ENCODE assay signal across 1 cellular context in the genomic region with DNA sequence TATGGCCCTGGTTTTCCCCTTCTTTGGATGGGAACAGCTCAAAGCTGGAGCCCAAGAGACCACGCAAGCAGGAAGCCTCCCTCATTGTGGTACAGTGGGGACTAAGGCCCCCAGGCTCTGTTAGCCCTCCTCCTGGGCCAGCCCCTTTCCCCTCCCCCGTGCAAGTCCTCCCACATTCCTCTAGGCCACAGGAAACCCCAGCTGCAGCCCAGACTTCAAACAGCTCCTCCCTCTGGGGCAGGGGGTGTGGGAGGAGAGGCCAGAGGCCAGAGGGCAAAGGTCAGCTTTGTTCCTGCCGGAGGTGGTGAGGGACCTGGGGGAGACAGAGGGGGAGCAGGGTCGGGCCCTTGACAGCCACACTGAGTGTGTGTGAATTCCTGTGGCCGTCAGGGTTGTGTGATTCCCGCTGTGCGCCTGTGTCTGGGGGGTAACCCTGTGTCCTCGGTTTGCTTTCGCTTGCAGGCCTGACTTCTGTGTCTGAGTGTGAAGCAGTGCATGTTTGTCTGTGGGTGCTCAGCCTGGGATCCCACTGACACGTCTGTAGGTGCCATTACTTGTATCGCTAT.
TF ChIP-seq lines count a peak whose summit lies in the region.

No MANE protein-coding gene starts in this region.

TF ChIP-seq in K562, 482 proteins besides CTCF, POLR2A, EP300 and RAD21 (continued from another document):
- TF ChIP-seq, protein P1, sequence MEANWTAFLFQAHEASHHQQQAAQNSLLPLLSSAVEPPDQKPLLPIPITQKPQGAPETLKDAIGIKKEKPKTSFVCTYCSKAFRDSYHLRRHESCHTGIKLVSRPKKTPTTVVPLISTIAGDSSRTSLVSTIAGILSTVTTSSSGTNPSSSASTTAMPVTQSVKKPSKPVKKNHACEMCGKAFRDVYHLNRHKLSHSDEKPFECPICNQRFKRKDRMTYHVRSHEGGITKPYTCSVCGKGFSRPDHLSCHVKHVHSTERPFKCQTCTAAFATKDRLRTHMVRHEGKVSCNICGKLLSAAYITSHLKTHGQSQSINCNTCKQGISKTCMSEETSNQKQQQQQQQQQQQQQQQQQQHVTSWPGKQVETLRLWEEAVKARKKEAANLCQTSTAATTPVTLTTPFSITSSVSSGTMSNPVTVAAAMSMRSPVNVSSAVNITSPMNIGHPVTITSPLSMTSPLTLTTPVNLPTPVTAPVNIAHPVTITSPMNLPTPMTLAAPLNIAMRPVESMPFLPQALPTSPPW (CRISPR knock-in tag; IDR thresholded peaks at IDR 0.05): peak; percentile 71
- no peak for TF ChIP-seq HDAC2 (IDR thresholded peaks at IDR 0.05)
- no peak for TF ChIP-seq ZNF717 (CRISPR knock-in tag; IDR thresholded peaks at IDR 0.05)
- TF ChIP-seq, protein P2, sequence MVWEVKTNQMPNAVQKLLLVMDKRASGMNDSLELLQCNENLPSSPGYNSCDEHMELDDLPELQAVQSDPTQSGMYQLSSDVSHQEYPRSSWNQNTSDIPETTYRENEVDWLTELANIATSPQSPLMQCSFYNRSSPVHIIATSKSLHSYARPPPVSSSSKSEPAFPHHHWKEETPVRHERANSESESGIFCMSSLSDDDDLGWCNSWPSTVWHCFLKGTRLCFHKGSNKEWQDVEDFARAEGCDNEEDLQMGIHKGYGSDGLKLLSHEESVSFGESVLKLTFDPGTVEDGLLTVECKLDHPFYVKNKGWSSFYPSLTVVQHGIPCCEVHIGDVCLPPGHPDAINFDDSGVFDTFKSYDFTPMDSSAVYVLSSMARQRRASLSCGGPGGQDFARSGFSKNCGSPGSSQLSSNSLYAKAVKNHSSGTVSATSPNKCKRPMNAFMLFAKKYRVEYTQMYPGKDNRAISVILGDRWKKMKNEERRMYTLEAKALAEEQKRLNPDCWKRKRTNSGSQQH (CRISPR knock-in tag; IDR thresholded peaks at IDR 0.05): no peak
- no peak for TF ChIP-seq DMBX1 (CRISPR knock-in tag; IDR thresholded peaks at IDR 0.05; ENCODE audit: borderline replicate concordance)
- TF ChIP-seq, protein P3, sequence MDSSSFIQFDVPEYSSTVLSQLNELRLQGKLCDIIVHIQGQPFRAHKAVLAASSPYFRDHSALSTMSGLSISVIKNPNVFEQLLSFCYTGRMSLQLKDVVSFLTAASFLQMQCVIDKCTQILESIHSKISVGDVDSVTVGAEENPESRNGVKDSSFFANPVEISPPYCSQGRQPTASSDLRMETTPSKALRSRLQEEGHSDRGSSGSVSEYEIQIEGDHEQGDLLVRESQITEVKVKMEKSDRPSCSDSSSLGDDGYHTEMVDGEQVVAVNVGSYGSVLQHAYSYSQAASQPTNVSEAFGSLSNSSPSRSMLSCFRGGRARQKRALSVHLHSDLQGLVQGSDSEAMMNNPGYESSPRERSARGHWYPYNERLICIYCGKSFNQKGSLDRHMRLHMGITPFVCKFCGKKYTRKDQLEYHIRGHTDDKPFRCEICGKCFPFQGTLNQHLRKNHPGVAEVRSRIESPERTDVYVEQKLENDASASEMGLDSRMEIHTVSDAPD (CRISPR knock-in tag; IDR thresholded peaks at IDR 0.05): no peak
- no peak for TF ChIP-seq BRD9 (IDR thresholded peaks at IDR 0.05; ENCODE audit: low read depth, partially characterized antibody)
- TF ChIP-seq, protein P4, sequence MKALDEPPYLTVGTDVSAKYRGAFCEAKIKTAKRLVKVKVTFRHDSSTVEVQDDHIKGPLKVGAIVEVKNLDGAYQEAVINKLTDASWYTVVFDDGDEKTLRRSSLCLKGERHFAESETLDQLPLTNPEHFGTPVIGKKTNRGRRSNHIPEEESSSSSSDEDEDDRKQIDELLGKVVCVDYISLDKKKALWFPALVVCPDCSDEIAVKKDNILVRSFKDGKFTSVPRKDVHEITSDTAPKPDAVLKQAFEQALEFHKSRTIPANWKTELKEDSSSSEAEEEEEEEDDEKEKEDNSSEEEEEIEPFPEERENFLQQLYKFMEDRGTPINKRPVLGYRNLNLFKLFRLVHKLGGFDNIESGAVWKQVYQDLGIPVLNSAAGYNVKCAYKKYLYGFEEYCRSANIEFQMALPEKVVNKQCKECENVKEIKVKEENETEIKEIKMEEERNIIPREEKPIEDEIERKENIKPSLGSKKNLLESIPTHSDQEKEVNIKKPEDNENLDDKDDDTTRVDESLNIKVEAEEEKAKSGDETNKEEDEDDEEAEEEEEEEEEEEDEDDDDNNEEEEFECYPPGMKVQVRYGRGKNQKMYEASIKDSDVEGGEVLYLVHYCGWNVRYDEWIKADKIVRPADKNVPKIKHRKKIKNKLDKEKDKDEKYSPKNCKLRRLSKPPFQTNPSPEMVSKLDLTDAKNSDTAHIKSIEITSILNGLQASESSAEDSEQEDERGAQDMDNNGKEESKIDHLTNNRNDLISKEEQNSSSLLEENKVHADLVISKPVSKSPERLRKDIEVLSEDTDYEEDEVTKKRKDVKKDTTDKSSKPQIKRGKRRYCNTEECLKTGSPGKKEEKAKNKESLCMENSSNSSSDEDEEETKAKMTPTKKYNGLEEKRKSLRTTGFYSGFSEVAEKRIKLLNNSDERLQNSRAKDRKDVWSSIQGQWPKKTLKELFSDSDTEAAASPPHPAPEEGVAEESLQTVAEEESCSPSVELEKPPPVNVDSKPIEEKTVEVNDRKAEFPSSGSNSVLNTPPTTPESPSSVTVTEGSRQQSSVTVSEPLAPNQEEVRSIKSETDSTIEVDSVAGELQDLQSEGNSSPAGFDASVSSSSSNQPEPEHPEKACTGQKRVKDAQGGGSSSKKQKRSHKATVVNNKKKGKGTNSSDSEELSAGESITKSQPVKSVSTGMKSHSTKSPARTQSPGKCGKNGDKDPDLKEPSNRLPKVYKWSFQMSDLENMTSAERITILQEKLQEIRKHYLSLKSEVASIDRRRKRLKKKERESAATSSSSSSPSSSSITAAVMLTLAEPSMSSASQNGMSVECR (CRISPR knock-in tag; IDR thresholded peaks at IDR 0.05): no peak
- TF ChIP-seq, protein P5, sequence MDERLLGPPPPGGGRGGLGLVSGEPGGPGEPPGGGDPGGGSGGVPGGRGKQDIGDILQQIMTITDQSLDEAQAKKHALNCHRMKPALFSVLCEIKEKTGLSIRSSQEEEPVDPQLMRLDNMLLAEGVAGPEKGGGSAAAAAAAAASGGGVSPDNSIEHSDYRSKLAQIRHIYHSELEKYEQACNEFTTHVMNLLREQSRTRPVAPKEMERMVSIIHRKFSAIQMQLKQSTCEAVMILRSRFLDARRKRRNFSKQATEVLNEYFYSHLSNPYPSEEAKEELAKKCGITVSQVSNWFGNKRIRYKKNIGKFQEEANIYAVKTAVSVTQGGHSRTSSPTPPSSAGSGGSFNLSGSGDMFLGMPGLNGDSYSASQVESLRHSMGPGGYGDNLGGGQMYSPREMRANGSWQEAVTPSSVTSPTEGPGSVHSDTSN (CRISPR knock-in tag; IDR thresholded peaks at IDR 0.05; ENCODE audit: low read depth): no peak
- TF ChIP-seq, protein P5 (tag; conservative IDR thresholded peaks at IDR 0.05; ENCODE audit: low read depth): no peak
- no peak for TF ChIP-seq ZSCAN29 (IDR thresholded peaks at IDR 0.05)
- TF ChIP-seq RBM17 (IDR thresholded peaks at IDR 0.05; ENCODE audit: borderline replicate concordance, low read depth, low read length): no peak
- TF ChIP-seq ZNF134 (CRISPR knock-in tag; conservative IDR thresholded peaks at IDR 0.05): no peak
- TF ChIP-seq, protein P6, sequence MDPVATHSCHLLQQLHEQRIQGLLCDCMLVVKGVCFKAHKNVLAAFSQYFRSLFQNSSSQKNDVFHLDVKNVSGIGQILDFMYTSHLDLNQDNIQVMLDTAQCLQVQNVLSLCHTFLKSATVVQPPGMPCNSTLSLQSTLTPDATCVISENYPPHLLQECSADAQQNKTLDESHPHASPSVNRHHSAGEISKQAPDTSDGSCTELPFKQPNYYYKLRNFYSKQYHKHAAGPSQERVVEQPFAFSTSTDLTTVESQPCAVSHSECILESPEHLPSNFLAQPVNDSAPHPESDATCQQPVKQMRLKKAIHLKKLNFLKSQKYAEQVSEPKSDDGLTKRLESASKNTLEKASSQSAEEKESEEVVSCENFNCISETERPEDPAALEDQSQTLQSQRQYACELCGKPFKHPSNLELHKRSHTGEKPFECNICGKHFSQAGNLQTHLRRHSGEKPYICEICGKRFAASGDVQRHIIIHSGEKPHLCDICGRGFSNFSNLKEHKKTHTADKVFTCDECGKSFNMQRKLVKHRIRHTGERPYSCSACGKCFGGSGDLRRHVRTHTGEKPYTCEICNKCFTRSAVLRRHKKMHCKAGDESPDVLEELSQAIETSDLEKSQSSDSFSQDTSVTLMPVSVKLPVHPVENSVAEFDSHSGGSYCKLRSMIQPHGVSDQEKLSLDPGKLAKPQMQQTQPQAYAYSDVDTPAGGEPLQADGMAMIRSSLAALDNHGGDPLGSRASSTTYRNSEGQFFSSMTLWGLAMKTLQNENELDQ (CRISPR knock-in tag; IDR thresholded peaks at IDR 0.05; ENCODE audit: borderline replicate concordance): no peak
- TF ChIP-seq, protein P7, sequence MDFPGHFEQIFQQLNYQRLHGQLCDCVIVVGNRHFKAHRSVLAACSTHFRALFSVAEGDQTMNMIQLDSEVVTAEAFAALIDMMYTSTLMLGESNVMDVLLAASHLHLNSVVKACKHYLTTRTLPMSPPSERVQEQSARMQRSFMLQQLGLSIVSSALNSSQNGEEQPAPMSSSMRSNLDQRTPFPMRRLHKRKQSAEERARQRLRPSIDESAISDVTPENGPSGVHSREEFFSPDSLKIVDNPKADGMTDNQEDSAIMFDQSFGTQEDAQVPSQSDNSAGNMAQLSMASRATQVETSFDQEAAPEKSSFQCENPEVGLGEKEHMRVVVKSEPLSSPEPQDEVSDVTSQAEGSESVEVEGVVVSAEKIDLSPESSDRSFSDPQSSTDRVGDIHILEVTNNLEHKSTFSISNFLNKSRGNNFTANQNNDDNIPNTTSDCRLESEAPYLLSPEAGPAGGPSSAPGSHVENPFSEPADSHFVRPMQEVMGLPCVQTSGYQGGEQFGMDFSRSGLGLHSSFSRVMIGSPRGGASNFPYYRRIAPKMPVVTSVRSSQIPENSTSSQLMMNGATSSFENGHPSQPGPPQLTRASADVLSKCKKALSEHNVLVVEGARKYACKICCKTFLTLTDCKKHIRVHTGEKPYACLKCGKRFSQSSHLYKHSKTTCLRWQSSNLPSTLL (IDR thresholded peaks at IDR 0.05): no peak
- no peak for TF ChIP-seq FOXA3 (CRISPR knock-in tag; conservative IDR thresholded peaks at IDR 0.05 in 1 of 2, IDR thresholded peaks at IDR 0.05 in 1 of 2)
- TF ChIP-seq, protein P8, sequence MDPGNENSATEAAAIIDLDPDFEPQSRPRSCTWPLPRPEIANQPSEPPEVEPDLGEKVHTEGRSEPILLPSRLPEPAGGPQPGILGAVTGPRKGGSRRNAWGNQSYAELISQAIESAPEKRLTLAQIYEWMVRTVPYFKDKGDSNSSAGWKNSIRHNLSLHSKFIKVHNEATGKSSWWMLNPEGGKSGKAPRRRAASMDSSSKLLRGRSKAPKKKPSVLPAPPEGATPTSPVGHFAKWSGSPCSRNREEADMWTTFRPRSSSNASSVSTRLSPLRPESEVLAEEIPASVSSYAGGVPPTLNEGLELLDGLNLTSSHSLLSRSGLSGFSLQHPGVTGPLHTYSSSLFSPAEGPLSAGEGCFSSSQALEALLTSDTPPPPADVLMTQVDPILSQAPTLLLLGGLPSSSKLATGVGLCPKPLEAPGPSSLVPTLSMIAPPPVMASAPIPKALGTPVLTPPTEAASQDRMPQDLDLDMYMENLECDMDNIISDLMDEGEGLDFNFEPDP (CRISPR knock-in tag; IDR thresholded peaks at IDR 0.05): no peak
- TF ChIP-seq, protein P9, sequence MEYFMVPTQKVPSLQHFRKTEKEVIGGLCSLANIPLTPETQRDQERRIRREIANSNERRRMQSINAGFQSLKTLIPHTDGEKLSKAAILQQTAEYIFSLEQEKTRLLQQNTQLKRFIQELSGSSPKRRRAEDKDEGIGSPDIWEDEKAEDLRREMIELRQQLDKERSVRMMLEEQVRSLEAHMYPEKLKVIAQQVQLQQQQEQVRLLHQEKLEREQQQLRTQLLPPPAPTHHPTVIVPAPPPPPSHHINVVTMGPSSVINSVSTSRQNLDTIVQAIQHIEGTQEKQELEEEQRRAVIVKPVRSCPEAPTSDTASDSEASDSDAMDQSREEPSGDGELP (CRISPR knock-in tag; IDR thresholded peaks at IDR 0.05; ENCODE audit: borderline replicate concordance): peak; percentile 88
- TF ChIP-seq GABPB1 (CRISPR knock-in tag; IDR thresholded peaks at IDR 0.05): no peak
- TF ChIP-seq TSC22D4 (tag; IDR thresholded peaks at IDR 0.05): no peak
- TF ChIP-seq PYGO2 (tag; IDR thresholded peaks at IDR 0.05): no peak
- TF ChIP-seq, protein P10, sequence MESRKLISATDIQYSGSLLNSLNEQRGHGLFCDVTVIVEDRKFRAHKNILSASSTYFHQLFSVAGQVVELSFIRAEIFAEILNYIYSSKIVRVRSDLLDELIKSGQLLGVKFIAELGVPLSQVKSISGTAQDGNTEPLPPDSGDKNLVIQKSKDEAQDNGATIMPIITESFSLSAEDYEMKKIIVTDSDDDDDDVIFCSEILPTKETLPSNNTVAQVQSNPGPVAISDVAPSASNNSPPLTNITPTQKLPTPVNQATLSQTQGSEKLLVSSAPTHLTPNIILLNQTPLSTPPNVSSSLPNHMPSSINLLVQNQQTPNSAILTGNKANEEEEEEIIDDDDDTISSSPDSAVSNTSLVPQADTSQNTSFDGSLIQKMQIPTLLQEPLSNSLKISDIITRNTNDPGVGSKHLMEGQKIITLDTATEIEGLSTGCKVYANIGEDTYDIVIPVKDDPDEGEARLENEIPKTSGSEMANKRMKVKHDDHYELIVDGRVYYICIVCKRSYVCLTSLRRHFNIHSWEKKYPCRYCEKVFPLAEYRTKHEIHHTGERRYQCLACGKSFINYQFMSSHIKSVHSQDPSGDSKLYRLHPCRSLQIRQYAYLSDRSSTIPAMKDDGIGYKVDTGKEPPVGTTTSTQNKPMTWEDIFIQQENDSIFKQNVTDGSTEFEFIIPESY (CRISPR knock-in tag; IDR thresholded peaks at IDR 0.05): peak; percentile 80
- no peak for TF ChIP-seq SRSF7 (optimal IDR thresholded peaks at IDR 0.05; ENCODE audit: low read depth, low read length)
- TF ChIP-seq HLTF (IDR thresholded peaks at IDR 0.05): no peak
- TF ChIP-seq ZNF780A (CRISPR knock-in tag; IDR thresholded peaks at IDR 0.05): no peak
- TF ChIP-seq SMARCA4 (IDR thresholded peaks at IDR 0.05): peak; percentile 40; the same call in 1 of the 2 replicates
- no peak for TF ChIP-seq ILF3 (IDR thresholded peaks at IDR 0.05; ENCODE audit: borderline replicate concordance)
- TF ChIP-seq, protein P11, sequence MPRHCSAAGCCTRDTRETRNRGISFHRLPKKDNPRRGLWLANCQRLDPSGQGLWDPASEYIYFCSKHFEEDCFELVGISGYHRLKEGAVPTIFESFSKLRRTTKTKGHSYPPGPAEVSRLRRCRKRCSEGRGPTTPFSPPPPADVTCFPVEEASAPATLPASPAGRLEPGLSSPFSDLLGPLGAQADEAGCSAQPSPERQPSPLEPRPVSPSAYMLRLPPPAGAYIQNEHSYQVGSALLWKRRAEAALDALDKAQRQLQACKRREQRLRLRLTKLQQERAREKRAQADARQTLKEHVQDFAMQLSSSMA (CRISPR knock-in tag; IDR thresholded peaks at IDR 0.05): no peak
- TF ChIP-seq SRSF1 (IDR thresholded peaks at IDR 0.05; ENCODE audit: low read depth, low read length): no peak
- no peak for TF ChIP-seq HMGN3 (IDR thresholded peaks at IDR 0.05; ENCODE audit: borderline replicate concordance, extremely low read depth, insufficient read length, low read depth, low read length)
- TF ChIP-seq ZNF41 (CRISPR knock-in tag; conservative IDR thresholded peaks at IDR 0.05): no peak
